10 cellular contexts compared by ENCODE assay signal in the genomic region with DNA sequence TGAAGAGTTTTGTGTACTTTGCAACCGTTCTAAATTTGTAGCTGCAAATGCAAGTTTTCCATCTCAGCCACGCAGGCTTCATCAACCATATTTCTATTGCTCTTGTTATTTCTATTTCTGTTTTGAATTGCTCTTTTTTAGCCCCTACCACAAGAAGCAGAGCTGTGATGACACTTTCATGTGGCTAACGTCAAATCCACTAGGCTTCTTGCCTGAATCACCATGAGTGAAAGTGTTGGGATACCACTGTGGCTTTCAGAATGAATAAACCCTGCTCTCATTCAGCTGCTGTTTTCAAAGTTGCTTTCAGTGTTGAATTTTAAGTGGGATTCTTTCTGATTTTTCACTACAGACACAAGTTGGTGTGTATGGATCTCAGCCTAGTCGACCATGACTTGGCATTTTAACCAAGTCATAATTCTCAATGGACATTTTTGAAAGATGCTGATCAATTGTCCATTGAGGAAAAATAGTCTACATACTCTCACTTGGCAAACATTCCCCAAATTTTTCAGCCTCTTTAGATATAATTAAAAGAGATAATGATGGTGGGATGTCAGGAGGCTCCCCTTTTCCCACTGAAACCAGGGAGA. TPM values are rescaled to one million over a fixed set of nuclear protein-coding genes. Genes with fewer than 3 reads are reported as not detected.
DNase-seq lines count a peak whose midpoint lies in the region; ATAC-seq and TF ChIP-seq lines count a peak whose summit lies in the region.
"Had no signal": no experiment of that assay in that cellular context is flagged by ENCODE, and none has a peak within 500 bp of the region (broad histone marks: within the 10 kb centered on the region; RNA-seq: fewer than 3 reads in every experiment).

No MANE protein-coding gene starts in this region.

- no peaks in the 10 kb centered on the region for H3K36me3 ChIP-seq in upper lobe of left lung

- H3K9me3 ChIP-seq in upper lobe of left lung: no peaks in the 10 kb centered on the region

- peaks cover 6% of the 10 kb centered on the region for H3K36me3 Mint-ChIP-seq in natural killer cell treated with Interleukin-12 subunit alpha and Interleukin-12 subunit beta and Interleukin-15 and Interleukin-18, amount 100 ng/mL, for 72 hours
- H3K36me3 Mint-ChIP-seq in natural killer cell: no peaks in the 10 kb centered on the region
- H3K36me3 Mint-ChIP-seq in stimulated activated naive CD8-positive, alpha-beta T cell treated with anti-CD3 and anti-CD28 coated beads, Interleukin-15, Interleukin-2, amounts not matched to agents 100 ng/mL and 50 ng/mL, for 24 hours (ENCODE audit: low read depth): peaks cover 4% of the 10 kb centered on the region
- H3K36me3 Mint-ChIP-seq: CD14-positive monocyte had no signal

- no peak overlapping the region for H3K4me3 ChIP-seq in upper lobe of left lung
- no peak overlapping the region for H3K4me3 ChIP-seq in dorsolateral prefrontal cortex

- H3K4me3 Mint-ChIP-seq in natural killer cell treated with Interleukin-12 subunit alpha and Interleukin-12 subunit beta and Interleukin-15 and Interleukin-18, amount 100 ng/mL, for 72 hours: peak overlapping the region; percentile 9
- H3K4me3 Mint-ChIP-seq in natural killer cell: no peak overlapping the region
- H3K4me3 Mint-ChIP-seq in stimulated activated naive CD8-positive, alpha-beta T cell treated with anti-CD3 and anti-CD28 coated beads, Interleukin-15, Interleukin-2, amounts not matched to agents 100 ng/mL and 50 ng/mL, for 24 hours: peak overlapping the region; percentile 51
- H3K4me3 Mint-ChIP-seq: CD14-positive monocyte had no signal

- H3K27me3 Mint-ChIP-seq in natural killer cell treated with Interleukin-12 subunit alpha and Interleukin-12 subunit beta and Interleukin-15 and Interleukin-18, amount 100 ng/mL, for 72 hours: peaks cover 39 to 81% of the 10 kb centered on the region in 2 donors
- H3K27me3 Mint-ChIP-seq in natural killer cell (ENCODE audit: low read depth in 2 of 2): peaks cover 18 to 46% of the 10 kb centered on the region in 2 donors
- H3K27me3 Mint-ChIP-seq in stimulated activated naive CD8-positive, alpha-beta T cell treated with anti-CD3 and anti-CD28 coated beads, Interleukin-15, Interleukin-2, amounts not matched to agents 100 ng/mL and 50 ng/mL, for 24 hours: peaks cover 59% of the 10 kb centered on the region

- H3K4me1 Mint-ChIP-seq in natural killer cell treated with Interleukin-12 subunit alpha and Interleukin-12 subunit beta and Interleukin-15 and Interleukin-18, amount 100 ng/mL, for 72 hours (ENCODE audit: low read depth in 2 of 2): peaks cover 4 to 11% of the 10 kb centered on the region in 2 donors
- H3K4me1 Mint-ChIP-seq in natural killer cell: no peaks in the 10 kb centered on the region
- peaks cover 21% of the 10 kb centered on the region for H3K4me1 Mint-ChIP-seq in stimulated activated naive CD8-positive, alpha-beta T cell treated with anti-CD3 and anti-CD28 coated beads, Interleukin-15, Interleukin-2, amounts not matched to agents 100 ng/mL and 50 ng/mL, for 24 hours (ENCODE audit: low read depth)

- no peaks in the 10 kb centered on the region for H3K9me3 Mint-ChIP-seq in natural killer cell treated with Interleukin-12 subunit alpha and Interleukin-12 subunit beta and Interleukin-15 and Interleukin-18, amount 100 ng/mL, for 72 hours
- no peaks in the 10 kb centered on the region for H3K9me3 Mint-ChIP-seq in natural killer cell
- H3K9me3 Mint-ChIP-seq in stimulated activated naive CD8-positive, alpha-beta T cell treated with anti-CD3 and anti-CD28 coated beads, Interleukin-15, Interleukin-2, amounts not matched to agents 100 ng/mL and 50 ng/mL, for 24 hours: no peaks in the 10 kb centered on the region

- intact Hi-C loops in natural killer cell (cut with micrococcal nuclease): no loop called here
- intact Hi-C loops in dorsolateral prefrontal cortex (cut with DNase I): no loop called here

- no peaks in the 10 kb centered on the region for H3K4me1 ChIP-seq in upper lobe of left lung

- no peak for TF ChIP-seq EP300 in upper lobe of left lung (IDR thresholded peaks at IDR 0.05)

- ATAC-seq in natural killer cell treated with Interleukin-12 subunit alpha and Interleukin-12 subunit beta and Interleukin-15 and Interleukin-18, amount 100 ng/mL, for 72 hours: peak; percentile 85 to 94
- ATAC-seq in natural killer cell (no peak), HG02759 (IDR thresholded peaks at IDR 0.05; ENCODE audit: unreplicated experiment) (peak; percentile 93), upper lobe of left lung (ENCODE audit: low FRiP score in 2 of 2) (no peak)

- WGBS in upper lobe of left lung, 2 donors: 66 to 71% methylated on average over 4 of the region's 4 CpGs

- H3K27ac Mint-ChIP-seq in natural killer cell treated with Interleukin-12 subunit alpha and Interleukin-12 subunit beta and Interleukin-15 and Interleukin-18, amount 100 ng/mL, for 72 hours: no peak overlapping the region
- no peak overlapping the region for H3K27ac Mint-ChIP-seq in natural killer cell
- H3K27ac Mint-ChIP-seq in stimulated activated naive CD8-positive, alpha-beta T cell treated with anti-CD3 and anti-CD28 coated beads, Interleukin-15, Interleukin-2, amounts not matched to agents 100 ng/mL and 50 ng/mL, for 24 hours: peak overlapping the region; percentile 79
- H3K27ac Mint-ChIP-seq: CD14-positive monocyte had no signal

- TF ChIP-seq POLR2A in upper lobe of left lung (IDR thresholded peaks at IDR 0.05): no peak

- DNase-seq in natural killer cell treated with Interleukin-12 subunit alpha and Interleukin-12 subunit beta and Interleukin-15 and Interleukin-18, amount 100 ng/mL, for 72 hours (ENCODE audit: low spot score): peak; percentile 80
- DNase-seq in natural killer cell (no peak), RPMI7951 (ENCODE audit: low read depth) (peak; percentile 37), upper lobe of left lung (no peak), dorsolateral prefrontal cortex (no peak), GOT3 (lab: John Stamatoyannopoulos, UW) (no peak)
- DNase-seq: NCI-H226 had no signal

- no peak overlapping the region for H3K27ac ChIP-seq in upper lobe of left lung
- H3K27ac ChIP-seq in dorsolateral prefrontal cortex: no peak overlapping the region

- no peaks in the 10 kb centered on the region for H3K27me3 ChIP-seq in upper lobe of left lung
- peaks cover 0 to 6% (median 0%) of the 10 kb centered on the region in 45 donors for H3K27me3 ChIP-seq in dorsolateral prefrontal cortex

- TF ChIP-seq CTCF in natural killer cell (IDR thresholded peaks at IDR 0.05) (no peak), upper lobe of left lung (IDR thresholded peaks at IDR 0.05) (no peak), dorsolateral prefrontal cortex (IDR thresholded peaks at IDR 0.05 in 54 of 56, conservative IDR thresholded peaks at IDR 0.05 in 2 of 56; ENCODE audit: low read depth in 1 of 56, partially characterized antibody in 56 of 56) (no peak)

RNA-seq across cellular contexts. Expression of gene MTAP, which starts 41.0 kb away (rescaled TPM):
- total RNA-seq in natural killer cell treated with Interleukin-12 subunit alpha and Interleukin-12 subunit beta and Interleukin-15 and Interleukin-18, amount 100 ng/mL, for 72 hours: 10 to 100 TPM; 32.9 to 61.3 TPM
- total RNA-seq in natural killer cell: 10 to 100 TPM; 19.4 to 20.7 (median 19.6) TPM
- 25.7 and 34.0 TPM in 2 replicates for total RNA-seq in RPMI7951 (2014; rRNA removed; shearing (Covaris generic))
- total RNA-seq in upper lobe of left lung: 10 to 100 TPM; 10.5 to 35.0 (median 25.7) TPM
- total RNA-seq in dorsolateral prefrontal cortex: 10 to 100 TPM; 15.1 to 48.5 (median 26.3) TPM

Comparison
In these comparisons a context has a peak if more than half of its experiments do, and no peak if none do; other contexts are left out.
1. ATAC-seq: peak in natural killer cell treated with Interleukin-12 subunit alpha and Interleukin-12 subunit beta and Interleukin-15 and Interleukin-18, amount 100 ng/mL, for 72 hours (2 of 2) and HG02759 (single experiment); none in natural killer cell (0 of 3) and upper lobe of left lung (0 of 2).
2. DNase-seq: peak in natural killer cell treated with Interleukin-12 subunit alpha and Interleukin-12 subunit beta and Interleukin-15 and Interleukin-18, amount 100 ng/mL, for 72 hours (single experiment) and RPMI7951 (single experiment); none in natural killer cell (single experiment), upper lobe of left lung (0 of 2), dorsolateral prefrontal cortex (0 of 10) and GOT3 (single experiment).